28 cellular contexts compared by ENCODE assay signal in genomic region chr2:116918574-116918973, GRCh38.
"Had no signal": no experiment of that assay in that cellular context is flagged by ENCODE, and none has a peak within 500 bp of the region (broad histone marks: within the 10 kb centered on the region; RNA-seq: fewer than 3 reads in every experiment).

No MANE protein-coding gene starts in this region.

- H3K4me1 ChIP-seq: stomach, suprapubic skin, testis, thyroid gland, tibial artery, tibial nerve, upper lobe of left lung, upper lobe of right lung, uterus, vagina had no signal

- H3K27me3 ChIP-seq: stomach, suprapubic skin, testis, thyroid gland, tibial artery, tibial nerve, transverse colon, upper lobe of left lung, upper lobe of right lung, uterus, vagina had no signal

- H3K4me3 ChIP-seq: stomach, suprapubic skin, testis, thoracic aorta, thyroid gland, tibial artery, tibial nerve, transverse colon, upper lobe of left lung, upper lobe of right lung, uterus, vagina had no signal

- DNase-seq: stimulated activated CD4-positive, alpha-beta T cell treated with anti-CD3 and anti-CD28 coated beads, Interleukin-2, amount 100 ng/mL, for 48 hours; stimulated activated CD4-positive, alpha-beta T cell treated with anti-CD3 and anti-CD28 coated beads, Interleukin-4, amount 100 ng/mL, for 1 hour; stimulated activated CD4-positive, alpha-beta T cell treated with anti-CD3 and anti-CD28 coated beads, Interleukin-4, amount 100 ng/mL, for 24 hours; stimulated activated CD4-positive, alpha-beta T cell treated with anti-CD3 and anti-CD28 coated beads, Interleukin-4, amount 100 ng/mL, for 4 hours; stimulated activated CD8-positive, alpha-beta memory T cell treated with anti-CD3 and anti-CD28 coated beads, Interleukin-4, amount 100 ng/mL, for 48 hours; stimulated activated naive B cell treated with anti-CD40 and anti-IgM and Interleukin-4, amounts not matched to agents 10 μg/mL and 1 μg/mL and 100 μg/mL, for 72 hours; stimulated activated naive CD4-positive, alpha-beta T cell; stimulated activated naive CD4-positive, alpha-beta T cell treated with Interleukin-2 at 50 U/mL for 16 hours; stimulated activated naive CD8-positive, alpha-beta T cell treated with anti-CD3 and anti-CD28 coated beads, Interleukin-15, amount 100 ng/mL, for 72 hours; stimulated activated naive CD8-positive, alpha-beta T cell treated with anti-CD3 and anti-CD28 coated beads, Interleukin-15, Interleukin-2, amounts not matched to agents 100 U/mL and 50 U/mL, for 24 hours; stomach; substantia nigra; testis; thyroid gland; tibial artery; transverse colon; trophoblast cell; upper lobe of left lung; upper lobe of right lung; uterus had no signal

- FAIRE-seq: urothelium cell line had no signal

- H3K9me3 ChIP-seq: stomach, suprapubic skin, testis, thoracic aorta, thyroid gland, tibial artery, tibial nerve, transverse colon, upper lobe of left lung, upper lobe of right lung, uterus, vagina had no signal

- H3K4me3 Mint-ChIP-seq: stimulated activated effector memory CD8-positive, alpha-beta T cell treated with anti-CD3 and anti-CD28 coated beads, Interleukin-12 subunit alpha, Interleukin-12 subunit beta, amount 100 ng/mL, for 72 hours; stimulated activated memory B cell treated with anti-CD40 and anti-IgM and Interleukin-4, amounts not matched to agents 10 μg/mL and 1 μg/mL and 100 μg/mL, for 72 hours; stimulated activated naive B cell treated with anti-CD40 and anti-IgM and Interleukin-4, amounts not matched to agents 10 μg/mL and 1 μg/mL and 100 μg/mL, for 72 hours; stimulated activated naive CD8-positive, alpha-beta T cell treated with anti-CD3 and anti-CD28 coated beads, Interleukin-15, amount 100 ng/mL, for 72 hours; stimulated activated naive CD8-positive, alpha-beta T cell treated with anti-CD3 and anti-CD28 coated beads, Interleukin-15, Interleukin-2, amounts not matched to agents 100 ng/mL and 50 ng/mL, for 24 hours had no signal

- H3K27ac Mint-ChIP-seq: stimulated activated effector memory CD8-positive, alpha-beta T cell treated with anti-CD3 and anti-CD28 coated beads, Interleukin-12 subunit alpha, Interleukin-12 subunit beta, amount 100 ng/mL, for 72 hours; stimulated activated memory B cell treated with anti-CD40 and anti-IgM and Interleukin-4, amounts not matched to agents 10 μg/mL and 1 μg/mL and 100 μg/mL, for 72 hours; stimulated activated naive B cell treated with anti-CD40 and anti-IgM and Interleukin-4, amounts not matched to agents 10 μg/mL and 1 μg/mL and 100 μg/mL, for 72 hours; stimulated activated naive CD8-positive, alpha-beta T cell treated with anti-CD3 and anti-CD28 coated beads, Interleukin-15, amount 100 ng/mL, for 72 hours; stimulated activated naive CD8-positive, alpha-beta T cell treated with anti-CD3 and anti-CD28 coated beads, Interleukin-15, Interleukin-2, amounts not matched to agents 100 ng/mL and 50 ng/mL, for 24 hours had no signal

- H3K36me3 Mint-ChIP-seq: stimulated activated effector memory CD8-positive, alpha-beta T cell treated with anti-CD3 and anti-CD28 coated beads, Interleukin-12 subunit alpha, Interleukin-12 subunit beta, amount 100 ng/mL, for 72 hours; stimulated activated memory B cell treated with anti-CD40 and anti-IgM and Interleukin-4, amounts not matched to agents 10 μg/mL and 1 μg/mL and 100 μg/mL, for 72 hours; stimulated activated naive B cell treated with anti-CD40 and anti-IgM and Interleukin-4, amounts not matched to agents 10 μg/mL and 1 μg/mL and 100 μg/mL, for 72 hours had no signal

- H3K4me1 Mint-ChIP-seq: stimulated activated effector memory CD8-positive, alpha-beta T cell treated with anti-CD3 and anti-CD28 coated beads, Interleukin-12 subunit alpha, Interleukin-12 subunit beta, amount 100 ng/mL, for 72 hours; stimulated activated memory B cell treated with anti-CD40 and anti-IgM and Interleukin-4, amounts not matched to agents 10 μg/mL and 1 μg/mL and 100 μg/mL, for 72 hours; stimulated activated naive B cell treated with anti-CD40 and anti-IgM and Interleukin-4, amounts not matched to agents 10 μg/mL and 1 μg/mL and 100 μg/mL, for 72 hours; stimulated activated naive CD8-positive, alpha-beta T cell treated with anti-CD3 and anti-CD28 coated beads, Interleukin-15, amount 100 ng/mL, for 72 hours had no signal

- H3K36me3 ChIP-seq: stomach, suprapubic skin, thoracic aorta, thyroid gland, tibial artery, tibial nerve, transverse colon, upper lobe of left lung, upper lobe of right lung, uterus, vagina had no signal

- H3K27ac ChIP-seq: stomach, suprapubic skin, testis, thoracic aorta, thyroid gland, tibial artery, tibial nerve, transverse colon, upper lobe of left lung, upper lobe of right lung, uterus, vagina had no signal

- H3K27me3 Mint-ChIP-seq: stimulated activated memory B cell treated with anti-CD40 and anti-IgM and Interleukin-4, amounts not matched to agents 10 μg/mL and 1 μg/mL and 100 μg/mL, for 72 hours; stimulated activated naive B cell treated with anti-CD40 and anti-IgM and Interleukin-4, amounts not matched to agents 10 μg/mL and 1 μg/mL and 100 μg/mL, for 72 hours; stimulated activated naive CD8-positive, alpha-beta T cell treated with anti-CD3 and anti-CD28 coated beads, Interleukin-15, amount 100 ng/mL, for 72 hours; stimulated activated naive CD8-positive, alpha-beta T cell treated with anti-CD3 and anti-CD28 coated beads, Interleukin-15, Interleukin-2, amounts not matched to agents 100 ng/mL and 50 ng/mL, for 24 hours had no signal

- ATAC-seq: stimulated activated effector memory CD8-positive, alpha-beta T cell treated with anti-CD3 and anti-CD28 coated beads, Interleukin-12 subunit alpha, Interleukin-12 subunit beta, amount 100 ng/mL, for 72 hours; stimulated activated memory B cell treated with anti-CD40 and anti-IgM and Interleukin-4, amounts not matched to agents 10 μg/mL and 1 μg/mL and 100 μg/mL, for 72 hours; stimulated activated naive B cell treated with anti-CD40 and anti-IgM and Interleukin-4, amounts not matched to agents 10 μg/mL and 1 μg/mL and 100 μg/mL, for 72 hours; stimulated activated naive CD8-positive, alpha-beta T cell treated with anti-CD3 and anti-CD28 coated beads, Interleukin-15, amount 100 ng/mL, for 72 hours; stimulated activated naive CD8-positive, alpha-beta T cell treated with anti-CD3 and anti-CD28 coated beads, Interleukin-15, Interleukin-2, amounts not matched to agents 100 U/mL and 50 U/mL, for 24 hours; upper lobe of right lung had no signal
